Comparison of ENCODE assay signal across 8 cellular contexts in the genomic region with DNA sequence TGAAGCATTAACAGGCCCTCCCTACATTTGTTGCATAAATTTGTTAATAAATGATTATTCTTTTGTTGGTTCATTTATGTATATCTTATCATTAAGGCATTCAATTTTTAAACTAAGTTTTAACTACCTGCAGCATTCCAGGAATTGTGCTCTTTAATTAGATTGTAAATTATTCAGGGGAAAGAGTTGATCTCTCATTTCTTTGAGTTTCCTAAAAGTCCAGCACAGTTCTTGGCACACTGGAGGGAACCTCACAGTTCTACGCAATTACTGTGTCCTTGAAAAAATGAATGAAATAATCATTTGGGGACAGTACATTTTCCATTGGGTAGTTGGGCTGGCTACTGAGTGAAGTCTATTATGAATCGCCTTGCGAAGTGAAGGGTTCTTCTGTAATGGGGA. TPM values are rescaled to one million over a fixed set of nuclear protein-coding genes. Genes with fewer than 3 reads are reported as not detected.
DNase-seq lines count a peak whose midpoint lies in the region; ATAC-seq, FAIRE-seq and TF ChIP-seq lines count a peak whose summit lies in the region.

No MANE protein-coding gene starts in this region.

- H3K4me3 ChIP-seq in RWPE2 (ENCODE audit: severe bottlenecking) (no peak overlapping the region), endothelial cell of umbilical vein (replicated peaks in 1 of 3; ENCODE audit: insufficient read depth in 1 of 3, low read depth in 1 of 3, low read length in 3 of 3) (no peak overlapping the region)

- CTCF ChIA-PET in Calu3 (lab: Charles Lee), result no interaction called here
- CTCF ChIA-PET in endothelial cell of umbilical vein (lab: Charles Lee), result no interaction called here

- no peak for FAIRE-seq in endothelial cell of umbilical vein (lab: Jason Lieb, UNC)

- H3K27ac Mint-ChIP-seq in Calu3 (ENCODE audit: unreplicated experiment) (no peak overlapping the region), progenitor cell of endocrine pancreas (peak overlapping the region; percentile 100)

- intact Hi-C loops in Calu3 (cut with micrococcal nuclease; ENCODE audit: unreplicated experiment), result loop anchor here (2.0 kb wide), 1 partner anchor 53 kb away; a partner anchor contains a TSS
- intact Hi-C loops in endothelial cell of umbilical vein (cut with micrococcal nuclease), result loop anchor here (1.0 to 2.0 kb wide), 6 partner anchors 70 to 234 kb away; no protein-coding TSS in a partner anchor

- DNase-seq in Calu3 (no peak), RWPE2 (ENCODE audit: low spot score) (no peak), endothelial cell of umbilical vein (ENCODE audit: low read depth, low spot score) (no peak), progenitor cell of endocrine pancreas (ENCODE audit: low spot score, unreplicated experiment) (no peak), NCI-H2171 treated with DMSO at 0.1 percent for 48 hours (lab: John Stamatoyannopoulos, UW) (no peak), NCI-H1436 (lab: John Stamatoyannopoulos, UW) (no peak), NCI-H1694 treated with DMSO at 0.1 percent for 48 hours (lab: John Stamatoyannopoulos, UW) (no peak)

- H3K4me1 ChIP-seq in RWPE2 (ENCODE audit: insufficient read depth, poor library complexity, severe bottlenecking) (peaks cover 12% of the 10 kb centered on the region), endothelial cell of umbilical vein (ENCODE audit: control insufficient read depth, extremely low read depth, insufficient read depth, low read length) (peaks cover 15% of the 10 kb centered on the region)

- peaks cover 9% of the 10 kb centered on the region; the same call in 1 of the 2 replicates for H3K36me3 ChIP-seq in RWPE2 (ENCODE audit: low read depth)
- H3K36me3 ChIP-seq in endothelial cell of umbilical vein (ENCODE audit: control insufficient read depth in 2 of 2, extremely low read depth in 1 of 2, insufficient read depth in 2 of 2, low read length in 2 of 2), result no peaks in the 10 kb centered on the region

- H3K27ac ChIP-seq in RWPE2 (ENCODE audit: poor library complexity, severe bottlenecking) (peak overlapping the region; percentile 81), endothelial cell of umbilical vein (ENCODE audit: insufficient read depth, low read depth, low read length) (no peak overlapping the region)

- H3K36me3 Mint-ChIP-seq in Calu3 (ENCODE audit: insufficient read depth, unreplicated experiment), result peaks cover 14% of the 10 kb centered on the region
- H3K36me3 Mint-ChIP-seq in progenitor cell of endocrine pancreas (ENCODE audit: insufficient read depth), result peaks cover 8% of the 10 kb centered on the region

- H2AFZ ChIP-seq in endothelial cell of umbilical vein (ENCODE audit: low read depth, low read length), result peak overlapping the region; percentile 89

- H3K4me2 ChIP-seq in endothelial cell of umbilical vein (ENCODE audit: insufficient read depth, low read length), result peak overlapping the region; percentile 4

- TF ChIP-seq POLR2A in endothelial cell of umbilical vein (IDR thresholded peaks at IDR 0.05; ENCODE audit: low read depth, low read length), result no peak

- H3K9me1 ChIP-seq in endothelial cell of umbilical vein (replicated peaks; ENCODE audit: control insufficient read depth, extremely low read depth, insufficient read depth, low read length), result no peaks in the 10 kb centered on the region

- no peak overlapping the region for H3K9ac ChIP-seq in endothelial cell of umbilical vein (replicated peaks; ENCODE audit: extremely low read depth, insufficient read depth, low read length)

- H3K4me3 Mint-ChIP-seq in Calu3 (ENCODE audit: low read depth, unreplicated experiment), result peak overlapping the region; percentile 85
- peak overlapping the region; percentile 90 for H3K4me3 Mint-ChIP-seq in progenitor cell of endocrine pancreas (ENCODE audit: low read depth)

- no peaks in the 10 kb centered on the region for H3K9me3 Mint-ChIP-seq in Calu3 (ENCODE audit: low read depth, unreplicated experiment)
- H3K9me3 Mint-ChIP-seq in progenitor cell of endocrine pancreas (ENCODE audit: low read depth), result no peaks in the 10 kb centered on the region

- H3K27me3 Mint-ChIP-seq in Calu3 (ENCODE audit: unreplicated experiment), result no peaks in the 10 kb centered on the region
- H3K27me3 Mint-ChIP-seq in progenitor cell of endocrine pancreas, result no peaks in the 10 kb centered on the region

- BruUV-seq in Calu3 (replicated peaks; lab: Mats Ljungman, UMichigan), result no TSS peak
- BruUV-seq in endothelial cell of umbilical vein (replicated peaks; lab: Mats Ljungman, UMichigan), result no TSS peak

- POLR2A ChIA-PET in endothelial cell of umbilical vein (lab: Charles Lee), result no interaction called here

- no peak for TF ChIP-seq CTCF in Calu3 (IDR thresholded peaks at IDR 0.05; ENCODE audit: unreplicated experiment)
- no peak for TF ChIP-seq CTCF in RWPE2 (IDR thresholded peaks at IDR 0.05; ENCODE audit: poor library complexity, severe bottlenecking)
- TF ChIP-seq CTCF in endothelial cell of umbilical vein (IDR thresholded peaks at IDR 0.05; ENCODE audit: extremely low read depth in 1 of 2, insufficient read depth in 1 of 2, low read depth in 1 of 2, low read length in 2 of 2), result no peak
- no peak for TF ChIP-seq CTCF in progenitor cell of endocrine pancreas (IDR thresholded peaks at IDR 0.05; ENCODE audit: unreplicated experiment)

- H4K20me1 ChIP-seq in endothelial cell of umbilical vein (replicated peaks; ENCODE audit: control insufficient read depth, extremely low read depth, insufficient read depth, low read length), result no peaks in the 10 kb centered on the region

- ATAC-seq in RWPE2 (ENCODE audit: low read depth), result no peak
- no peak for ATAC-seq in HG02759 (IDR thresholded peaks at IDR 0.05; ENCODE audit: unreplicated experiment)

- H3K4me1 Mint-ChIP-seq in Calu3 (ENCODE audit: low read depth, unreplicated experiment) (peaks cover 19% of the 10 kb centered on the region), progenitor cell of endocrine pancreas (ENCODE audit: low read depth) (peaks cover 13% of the 10 kb centered on the region)

- dilution Hi-C loops in endothelial cell of umbilical vein (cut with MboI; ENCODE audit: extremely low pct_ligation_motif_present, low sequenced_read_pairs), result no loop called here

- no peaks in the 10 kb centered on the region for H3K9me3 ChIP-seq in RWPE2 (ENCODE audit: severe bottlenecking)
- no peaks in the 10 kb centered on the region for H3K9me3 ChIP-seq in endothelial cell of umbilical vein (replicated peaks; ENCODE audit: control insufficient read depth, insufficient read depth, low read length)

- no peaks in the 10 kb centered on the region for H3K27me3 ChIP-seq in RWPE2 (ENCODE audit: insufficient read depth, poor library complexity, severe bottlenecking)
- H3K27me3 ChIP-seq in endothelial cell of umbilical vein (ENCODE audit: control insufficient read depth in 2 of 2, insufficient read depth in 2 of 2, low read length in 2 of 2), result peaks cover 4 to 8% of the 10 kb centered on the region in 2 experiments

- H3K79me2 ChIP-seq in endothelial cell of umbilical vein (ENCODE audit: control insufficient read depth, insufficient read depth, low read length), result peaks cover 34% of the 10 kb centered on the region

TF ChIP-seq in endothelial cell of umbilical vein, 7 proteins besides CTCF, POLR2A, EP300 and RAD21:
- TF ChIP-seq POLR2AphosphoS5 (IDR thresholded peaks at IDR 0.05; ENCODE audit: insufficient read depth, low read depth, low read length), result no peak
- TF ChIP-seq JUN (IDR thresholded peaks at IDR 0.05; ENCODE audit: borderline replicate concordance, insufficient read depth, insufficient read length, low read depth), result no peak
- TF ChIP-seq FOS (IDR thresholded peaks at IDR 0.05; ENCODE audit: borderline replicate concordance, insufficient read depth, low read length), result no peak
- TF ChIP-seq, protein P1, sequence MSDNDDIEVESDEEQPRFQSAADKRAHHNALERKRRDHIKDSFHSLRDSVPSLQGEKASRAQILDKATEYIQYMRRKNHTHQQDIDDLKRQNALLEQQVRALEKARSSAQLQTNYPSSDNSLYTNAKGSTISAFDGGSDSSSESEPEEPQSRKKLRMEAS (IDR thresholded peaks at IDR 0.05; ENCODE audit: insufficient read depth, insufficient read length), result no peak
- TF ChIP-seq EZH2 (IDR thresholded peaks at IDR 0.05; ENCODE audit: borderline replicate concordance, low read depth, low read length, severe bottlenecking), result no peak
- TF ChIP-seq MYC (IDR thresholded peaks at IDR 0.05; ENCODE audit: low read depth, low read length), result no peak

RNA-seq across cellular contexts. Expression of a gene that starts 0.5 kb away (rescaled TPM):
- 30.3 and 32.0 TPM in 2 replicates for total RNA-seq in Calu3 (2022)
- total RNA-seq in endothelial cell of umbilical vein, result 37.2 and 44.1 TPM in 2 replicates
- polyA plus RNA-seq in endothelial cell of umbilical vein, result 4.8 and 9.4 TPM in 2 replicates
- 13.5 and 14.9 TPM in 2 replicates for polyA plus RNA-seq in endothelial cell of umbilical vein (2011; cell fraction: cytosol; rRNA removed)
- 28.4 and 50.2 TPM in 2 replicates for polyA plus RNA-seq in endothelial cell of umbilical vein (2011; cell fraction: nucleus; rRNA removed)
- polyA plus RNA-seq in endothelial cell of umbilical vein (2012), result 33.0 and 37.5 TPM in 2 replicates
- polyA minus RNA-seq in endothelial cell of umbilical vein, result 8.0 and 11.6 TPM in 2 replicates
- 11.7 TPM for polyA minus RNA-seq in endothelial cell of umbilical vein (2011; cell fraction: cytosol; rRNA and poly(A)+ RNA removed)
- 24.4 and 38.1 TPM in 2 replicates for polyA minus RNA-seq in endothelial cell of umbilical vein (2011; cell fraction: nucleus; rRNA and poly(A)+ RNA removed)
- 46.5 and 46.9 TPM in 2 replicates for total RNA-seq in progenitor cell of endocrine pancreas

RNA-seq across cellular contexts. Expression of a gene that starts 33.3 kb away (rescaled TPM):
- total RNA-seq in Calu3 (2022), result not detected in 2 replicates
- total RNA-seq in endothelial cell of umbilical vein, result not detected in 2 replicates
- not detected in 2 replicates for polyA plus RNA-seq in endothelial cell of umbilical vein
- polyA plus RNA-seq in endothelial cell of umbilical vein (2011; cell fraction: cytosol; rRNA removed), result not detected in 2 replicates
- polyA plus RNA-seq in endothelial cell of umbilical vein (2011; cell fraction: nucleus; rRNA removed), result 0.05 and 0.10 TPM in 2 replicates
- polyA plus RNA-seq in endothelial cell of umbilical vein (2012), result not detected in 2 replicates
- 0.49 TPM in 1 of 2 replicates, not detected in the other for polyA minus RNA-seq in endothelial cell of umbilical vein
- 0.31 TPM for polyA minus RNA-seq in endothelial cell of umbilical vein (2011; cell fraction: cytosol; rRNA and poly(A)+ RNA removed)
- 0.29 TPM in 1 of 2 replicates, not detected in the other for polyA minus RNA-seq in endothelial cell of umbilical vein (2011; cell fraction: nucleus; rRNA and poly(A)+ RNA removed)
- not detected in 2 replicates for total RNA-seq in progenitor cell of endocrine pancreas

RNA-seq across cellular contexts. Expression of a gene that starts 53.9 kb away (rescaled TPM):
- total RNA-seq in Calu3 (2022) (45.7 and 47.6 TPM in 2 replicates), endothelial cell of umbilical vein (40.5 and 46.6 TPM in 2 replicates), progenitor cell of endocrine pancreas (54.7 and 59.1 TPM in 2 replicates)
- polyA plus RNA-seq in endothelial cell of umbilical vein, result 15.2 and 19.3 TPM in 2 replicates
- 9.8 and 13.9 TPM in 2 replicates for polyA plus RNA-seq in endothelial cell of umbilical vein (2011; cell fraction: cytosol; rRNA removed)
- polyA plus RNA-seq in endothelial cell of umbilical vein (2011; cell fraction: nucleus; rRNA removed), result 64.8 and 104 TPM in 2 replicates
- polyA plus RNA-seq in endothelial cell of umbilical vein (2012), result 24.5 and 31.4 TPM in 2 replicates
- 34.3 and 37.9 TPM in 2 replicates for polyA minus RNA-seq in endothelial cell of umbilical vein
- polyA minus RNA-seq in endothelial cell of umbilical vein (2011; cell fraction: cytosol; rRNA and poly(A)+ RNA removed), result 18.5 TPM
- polyA minus RNA-seq in endothelial cell of umbilical vein (2011; cell fraction: nucleus; rRNA and poly(A)+ RNA removed), result 85.6 and 94.1 TPM in 2 replicates
